Comparison of ENCODE assay signal across 17 cellular contexts in genomic region chr19:33118643-33119042, GRCh38. TPM values are rescaled to one million over a fixed set of nuclear protein-coding genes. Genes with fewer than 3 reads are reported as not detected.
DNase-seq lines count a peak whose midpoint lies in the region; ATAC-seq and TF ChIP-seq lines count a peak whose summit lies in the region.
"Had no signal": no experiment of that assay in that cellular context is flagged by ENCODE, and none has a peak within 500 bp of the region (broad histone marks: within the 10 kb centered on the region; RNA-seq: fewer than 3 reads in every experiment).

No MANE protein-coding gene starts in this region.

- peaks cover 7% of the 10 kb centered on the region for H3K4me1 Mint-ChIP-seq in Caco-2 (ENCODE audit: low read depth, unreplicated experiment)
- H3K4me1 Mint-ChIP-seq in neural progenitor cell = peaks cover 7% of the 10 kb centered on the region
- no peaks in the 10 kb centered on the region for H3K4me1 Mint-ChIP-seq in stimulated activated naive B cell treated with anti-CD40 and anti-IgM and Interleukin-4, amounts not matched to agents 10 μg/mL and 1 μg/mL and 100 μg/mL, for 72 hours
- H3K4me1 Mint-ChIP-seq in WTC11 = no peaks in the 10 kb centered on the region
- H3K4me1 Mint-ChIP-seq: CD8-positive, alpha-beta memory T cell had no signal

- no peaks in the 10 kb centered on the region for H3K79me2 ChIP-seq in neural progenitor cell (ENCODE audit: low read depth)

- no peak overlapping the region for H3K4me2 ChIP-seq in neural progenitor cell

- no peak overlapping the region for H3K9ac ChIP-seq in neural progenitor cell

- CTCF ChIA-PET in Caco-2 (lab: Charles Lee) (interaction anchor here (0.7 to 1.0 kb wide), 2 partner anchors 34 to 66 kb away, joined by 3 read pairs; no protein-coding TSS in a partner anchor), WTC11 (lab: Charles Lee) (interaction anchor here (0.7 to 2.8 kb wide), 8 partner anchors 14 to 147 kb away, joined by 3 to 7 read pairs (median 4); partner anchors contain the start of gene CEP89)

- TF ChIP-seq CTCF in Caco-2 (IDR thresholded peaks at IDR 0.05; ENCODE audit: insufficient read depth in 1 of 2, low read depth in 1 of 2, low read length in 1 of 2, severe bottlenecking in 1 of 2, unreplicated experiment in 1 of 2) (no peak), neural progenitor cell (IDR thresholded peaks at IDR 0.05) (no peak), WTC11 (IDR thresholded peaks at IDR 0.05) (no peak)

- no peaks in the 10 kb centered on the region for H3K4me1 ChIP-seq in Caco-2
- H3K4me1 ChIP-seq in neural progenitor cell = no peaks in the 10 kb centered on the region
- H3K4me1 ChIP-seq: BE2C had no signal

- H4K20me1 ChIP-seq in neural progenitor cell (ENCODE audit: low read depth) = peaks cover 4% of the 10 kb centered on the region

- H3F3A ChIP-seq in neural progenitor cell (ENCODE audit: low read depth) = peaks cover 8% of the 10 kb centered on the region

- no peak for DNase-seq in Caco-2
- peak; percentile 17 for DNase-seq in cerebellum (ENCODE audit: low spot score)
- DNase-seq in neural progenitor cell (ENCODE audit: low spot score) = no peak
- DNase-seq in stimulated activated naive B cell treated with anti-CD40 and anti-IgM and Interleukin-4, amounts not matched to agents 10 μg/mL and 1 μg/mL and 100 μg/mL, for 72 hours = no peak
- DNase-seq in WTC11 (ENCODE audit: low spot score) = no peak
- no peak for DNase-seq in activated CD8-positive, alpha-beta memory T cell treated with anti-CD3 and anti-CD28 coated beads for 24 hours
- DNase-seq: 8988T, BE2C, GDM1, GOT3 had no signal

- H3K9me3 ChIP-seq in Caco-2 = no peaks in the 10 kb centered on the region
- H3K9me3 ChIP-seq in neural progenitor cell (ENCODE audit: low read depth) = no peaks in the 10 kb centered on the region
- H3K9me3 ChIP-seq: BE2C had no signal

- H3K36me3 Mint-ChIP-seq in Caco-2 (ENCODE audit: insufficient read depth, unreplicated experiment) (peaks cover 76% of the 10 kb centered on the region), neural progenitor cell (peaks cover 15% of the 10 kb centered on the region), WTC11 (peaks cover 31% of the 10 kb centered on the region)
- peaks cover 36 to 51% of the 10 kb centered on the region in 2 donors for H3K36me3 Mint-ChIP-seq in stimulated activated naive B cell treated with anti-CD40 and anti-IgM and Interleukin-4, amounts not matched to agents 10 μg/mL and 1 μg/mL and 100 μg/mL, for 72 hours

- peaks cover 1% of the 10 kb centered on the region for H3K36me3 ChIP-seq in Caco-2 (ENCODE audit: control insufficient read depth, insufficient read depth, low read length)
- no peaks in the 10 kb centered on the region for H3K36me3 ChIP-seq in neural progenitor cell

- H3K27me3 ChIP-seq in Caco-2 (replicated peaks; ENCODE audit: control insufficient read depth, insufficient read depth, low read length) (no peaks in the 10 kb centered on the region), neural progenitor cell (no peaks in the 10 kb centered on the region)
- H3K27me3 ChIP-seq: BE2C had no signal

- H2AFZ ChIP-seq in neural progenitor cell (replicated peaks) = no peak overlapping the region

- POLR2A ChIA-PET in Caco-2 (lab: Charles Lee) = no interaction called here
- POLR2A ChIA-PET in WTC11 (lab: Charles Lee) = no interaction called here

- no peak overlapping the region for H3K4me3 ChIP-seq in Caco-2 (ENCODE audit: low read depth, low read length)
- no peak overlapping the region for H3K4me3 ChIP-seq in neural progenitor cell

- H3K4me3 Mint-ChIP-seq in Caco-2 (ENCODE audit: unreplicated experiment) (no peak overlapping the region), neural progenitor cell (no peak overlapping the region), WTC11 (no peak overlapping the region)
- no peak overlapping the region for H3K4me3 Mint-ChIP-seq in stimulated activated naive B cell treated with anti-CD40 and anti-IgM and Interleukin-4, amounts not matched to agents 10 μg/mL and 1 μg/mL and 100 μg/mL, for 72 hours
- H3K4me3 Mint-ChIP-seq: CD4-positive, CD25-positive, alpha-beta regulatory T cell; CD8-positive, alpha-beta memory T cell; HFFc6; IgD-negative memory B cell had no signal

- H3K9me3 Mint-ChIP-seq in Caco-2 (ENCODE audit: unreplicated experiment) (no peaks in the 10 kb centered on the region), neural progenitor cell (no peaks in the 10 kb centered on the region), WTC11 (no peaks in the 10 kb centered on the region)
- no peaks in the 10 kb centered on the region for H3K9me3 Mint-ChIP-seq in stimulated activated naive B cell treated with anti-CD40 and anti-IgM and Interleukin-4, amounts not matched to agents 10 μg/mL and 1 μg/mL and 100 μg/mL, for 72 hours
- H3K9me3 Mint-ChIP-seq: CD4-positive, CD25-positive, alpha-beta regulatory T cell; HFFc6; IgD-negative memory B cell had no signal

- H3K27me3 Mint-ChIP-seq in Caco-2 (ENCODE audit: insufficient read depth, unreplicated experiment) (no peaks in the 10 kb centered on the region), neural progenitor cell (ENCODE audit: insufficient read depth, low read depth) (peaks cover 4% of the 10 kb centered on the region), WTC11 (ENCODE audit: low read depth) (no peaks in the 10 kb centered on the region)
- no peaks in the 10 kb centered on the region for H3K27me3 Mint-ChIP-seq in stimulated activated naive B cell treated with anti-CD40 and anti-IgM and Interleukin-4, amounts not matched to agents 10 μg/mL and 1 μg/mL and 100 μg/mL, for 72 hours
- H3K27me3 Mint-ChIP-seq: CD4-positive, CD25-positive, alpha-beta regulatory T cell; CD8-positive, alpha-beta memory T cell; IgD-negative memory B cell had no signal

- no peak overlapping the region for H3K27ac ChIP-seq in neural progenitor cell

- ATAC-seq in stimulated activated naive B cell treated with anti-CD40 and anti-IgM and Interleukin-4, amounts not matched to agents 10 μg/mL and 1 μg/mL and 100 μg/mL, for 72 hours (replicated peaks) = no peak
- ATAC-seq in WTC11 (no peak), GM18867 (IDR thresholded peaks at IDR 0.05; ENCODE audit: unreplicated experiment) (no peak)

- no TSS peak for BruUV-seq in Caco-2 (replicated peaks; lab: Mats Ljungman, UMichigan)

- intact Hi-C loops in Caco-2 (cut with micrococcal nuclease; ENCODE audit: unreplicated experiment) = loop anchor here (1.0 to 5.0 kb wide), 3 partner anchors 71 to 146 kb away; partner anchors contain the start of gene FAAP24

- H3K27ac Mint-ChIP-seq in Caco-2 (ENCODE audit: unreplicated experiment) (peak overlapping the region; percentile 54), neural progenitor cell (peak overlapping the region; percentile 13), WTC11 (no peak overlapping the region)
- peak overlapping the region; percentile 20 for H3K27ac Mint-ChIP-seq in stimulated activated naive B cell treated with anti-CD40 and anti-IgM and Interleukin-4, amounts not matched to agents 10 μg/mL and 1 μg/mL and 100 μg/mL, for 72 hours
- H3K27ac Mint-ChIP-seq: CD4-positive, CD25-positive, alpha-beta regulatory T cell; HFFc6; IgD-negative memory B cell had no signal

TF ChIP-seq in WTC11, 78 proteins besides CTCF, POLR2A, EP300 and RAD21:
- no peak for TF ChIP-seq ZNF425 (CRISPR knock-in tag; conservative IDR thresholded peaks at IDR 0.05)
- TF ChIP-seq SOX15 (CRISPR knock-in tag; IDR thresholded peaks at IDR 0.05) = no peak
- no peak for TF ChIP-seq RORB (CRISPR knock-in tag; IDR thresholded peaks at IDR 0.05)
- TF ChIP-seq ZNF317 (CRISPR knock-in tag; IDR thresholded peaks at IDR 0.05; ENCODE audit: borderline replicate concordance, low read depth) = no peak

RNA-seq across cellular contexts. Expression of gene WDR88, which starts 13.3 kb away (rescaled TPM):
- total RNA-seq in Caco-2 (2022) (0.20 and 0.37 TPM in 2 replicates), cerebellum (not detected), neural progenitor cell (ENCODE audit: low replicate concordance) (not detected in 2 replicates), WTC11 (2021) (0.28 TPM in 1 of 3 replicates, not detected in the others)
- total RNA-seq: CD4-positive, CD25-positive, alpha-beta regulatory T cell; CD8-positive, alpha-beta memory T cell; H7; HepG2; HFFc6 had no signal

RNA-seq across cellular contexts. Expression of gene GPATCH1, which starts 37.7 kb away (rescaled TPM):
- total RNA-seq in Caco-2 (2022) = 16.1 and 17.1 TPM in 2 replicates
- 10.3 TPM for total RNA-seq in cerebellum
- total RNA-seq in neural progenitor cell (ENCODE audit: low replicate concordance) = 6.4 and 7.0 TPM in 2 replicates
- 8.6 to 10.7 TPM (median 9.3 TPM) in 3 replicates for total RNA-seq in WTC11 (2021)

RNA-seq across cellular contexts. Expression of gene RHPN2, which starts 54.0 kb away (rescaled TPM):
- 69.5 and 78.5 TPM in 2 replicates for total RNA-seq in Caco-2 (2022)
- 5.2 TPM for total RNA-seq in cerebellum
- total RNA-seq in neural progenitor cell (ENCODE audit: low replicate concordance) = 27.0 and 28.0 TPM in 2 replicates
- total RNA-seq in WTC11 (2021) = 21.1 to 26.5 TPM (median 25.8 TPM) in 3 replicates
